In genomic region chr17:19332371-19333131, GRCh38 we compare ENCODE assay signal across 1 cellular context.
TF ChIP-seq lines count a peak whose summit lies in the region.

No MANE protein-coding gene starts in this region.

TF ChIP-seq in IMR-90, 13 proteins besides CTCF, POLR2A, EP300 and RAD21:
- no peak for TF ChIP-seq MXI1 (IDR thresholded peaks at IDR 0.05; ENCODE audit: borderline replicate concordance, low read depth, low read length)
- 0 out of 2 replicates have a peak, but pooled peaks have one; percentile 11 for TF ChIP-seq MAZ (IDR thresholded peaks at IDR 0.05; ENCODE audit: borderline replicate concordance, low read depth, low read length)
